In genomic region chr11:130428271-130428670, GRCh38 we compare ENCODE assay signal across 9 cellular contexts. TPM values are rescaled to one million over a fixed set of nuclear protein-coding genes. Genes with fewer than 3 reads are reported as not detected.
A peak's percentile ranks its signal among the peaks of the same experiment; 100 is the strongest.
DNase-seq lines count a peak whose midpoint lies in the region; ATAC-seq and TF ChIP-seq lines count a peak whose summit lies in the region.
"Had no signal": no experiment of that assay in that cellular context is flagged by ENCODE, and none has a peak within 500 bp of the region (broad histone marks: within the 10 kb centered on the region; RNA-seq: fewer than 3 reads in every experiment).

ADAMTS8 (minus strand) TSS chr11:130428609; CDS start chr11:130428286, 323 bp downstream.

- intact Hi-C loops in activated CD8-positive, alpha-beta T cell treated with anti-CD3 and anti-CD28 coated beads for 36 hours (cut with micrococcal nuclease), result no loop called here
- intact Hi-C loops in CD14-positive monocyte (cut with micrococcal nuclease), result no loop called here

- POLR2A ChIA-PET in activated CD8-positive, alpha-beta T cell treated with anti-CD3 and anti-CD28 coated beads for 36 hours (lab: Charles Lee), result no interaction called here

- TF ChIP-seq CTCF in activated CD8-positive, alpha-beta T cell treated with anti-CD3 and anti-CD28 coated beads for 36 hours (IDR thresholded peaks at IDR 0.05), result no peak
- TF ChIP-seq CTCF in CD14-positive monocyte (IDR thresholded peaks at IDR 0.05), result no peak

- 0 out of 2 replicates have a peak, but pooled peaks cover 5% of the 10 kb centered on the region for H3K4me1 ChIP-seq in HUES64 (ENCODE audit: insufficient read depth, low read length)

- peak within 1 kb of the TSS; percentile 56 for H3K4me3 ChIP-seq in HUES64 (ENCODE audit: low read length)
- peak within 1 kb of the TSS; percentile 14 for H3K4me3 ChIP-seq in iPS-11a (ENCODE audit: low read depth, low read length)
- H3K4me3 ChIP-seq: SK-N-MC had no signal

- H3K36me3 ChIP-seq in HUES64 (ENCODE audit: insufficient read depth, low read length), result no peaks in the 10 kb centered on the region

- H3K4me3 Mint-ChIP-seq in activated CD8-positive, alpha-beta T cell treated with anti-CD3 and anti-CD28 coated beads for 36 hours, result peak within 1 kb of the TSS; percentile 38
- peak within 1 kb of the TSS; percentile 79 to 83 for H3K4me3 Mint-ChIP-seq in stimulated activated naive B cell treated with anti-CD40 and anti-IgM and Interleukin-4, amounts not matched to agents 10 μg/mL and 1 μg/mL and 100 μg/mL, for 72 hours
- H3K4me3 Mint-ChIP-seq in CD14-positive monocyte, result peak within 1 kb of the TSS in 1 of 2 donors; percentile 90

- H3K9me3 Mint-ChIP-seq in activated CD8-positive, alpha-beta T cell treated with anti-CD3 and anti-CD28 coated beads for 36 hours, result no peaks in the 10 kb centered on the region
- no peaks in the 10 kb centered on the region for H3K9me3 Mint-ChIP-seq in stimulated activated naive B cell treated with anti-CD40 and anti-IgM and Interleukin-4, amounts not matched to agents 10 μg/mL and 1 μg/mL and 100 μg/mL, for 72 hours
- peaks cover 0 to 17% (median 7%) of the 10 kb centered on the region in 7 donors for H3K9me3 Mint-ChIP-seq in CD14-positive monocyte

- H3K27ac Mint-ChIP-seq in activated CD8-positive, alpha-beta T cell treated with anti-CD3 and anti-CD28 coated beads for 36 hours, result no peak within 1 kb of the TSS
- H3K27ac Mint-ChIP-seq in stimulated activated naive B cell treated with anti-CD40 and anti-IgM and Interleukin-4, amounts not matched to agents 10 μg/mL and 1 μg/mL and 100 μg/mL, for 72 hours, result peak within 1 kb of the TSS; percentile 37
- H3K27ac Mint-ChIP-seq in CD14-positive monocyte, result no peak within 1 kb of the TSS

- WGBS in HUES64, result under 1% methylated on average over 51 of the region's 52 CpGs

- ATAC-seq in activated CD8-positive, alpha-beta T cell treated with anti-CD3 and anti-CD28 coated beads for 36 hours, result peak; percentile 24
- peak; percentile 11 to 25 for ATAC-seq in stimulated activated naive B cell treated with anti-CD40 and anti-IgM and Interleukin-4, amounts not matched to agents 10 μg/mL and 1 μg/mL and 100 μg/mL, for 72 hours (replicated peaks)
- ATAC-seq in GM21367 (IDR thresholded peaks at IDR 0.05; ENCODE audit: unreplicated experiment), result no peak

- H3K36me3 Mint-ChIP-seq in activated CD8-positive, alpha-beta T cell treated with anti-CD3 and anti-CD28 coated beads for 36 hours (ENCODE audit: low read depth), result no peaks in the 10 kb centered on the region
- no peaks in the 10 kb centered on the region for H3K36me3 Mint-ChIP-seq in stimulated activated naive B cell treated with anti-CD40 and anti-IgM and Interleukin-4, amounts not matched to agents 10 μg/mL and 1 μg/mL and 100 μg/mL, for 72 hours
- H3K36me3 Mint-ChIP-seq in CD14-positive monocyte, result peaks cover 0 to 5% of the 10 kb centered on the region in 2 donors

- H3K9me3 ChIP-seq in HUES64 (ENCODE audit: insufficient read depth, low read depth, low read length), result no peaks in the 10 kb centered on the region

- H3K4me1 Mint-ChIP-seq in activated CD8-positive, alpha-beta T cell treated with anti-CD3 and anti-CD28 coated beads for 36 hours (ENCODE audit: low read depth), result peaks cover 7% of the 10 kb centered on the region
- H3K4me1 Mint-ChIP-seq in stimulated activated naive B cell treated with anti-CD40 and anti-IgM and Interleukin-4, amounts not matched to agents 10 μg/mL and 1 μg/mL and 100 μg/mL, for 72 hours, result peaks cover 13 to 16% of the 10 kb centered on the region in 2 donors
- H3K4me1 Mint-ChIP-seq in CD14-positive monocyte, result peaks cover 5% of the 10 kb centered on the region

- H3K9ac ChIP-seq in HUES64 (ENCODE audit: low read depth, low read length), result peak within 1 kb of the TSS; percentile 62

- CTCF ChIA-PET in activated CD8-positive, alpha-beta T cell treated with anti-CD3 and anti-CD28 coated beads for 36 hours (lab: Charles Lee), result no interaction called here

- peaks cover 52% of the 10 kb centered on the region for H3K27me3 ChIP-seq in HUES64 (ENCODE audit: insufficient read depth, low read length)

- no peak for DNase-seq in activated CD8-positive, alpha-beta T cell treated with anti-CD3 and anti-CD28 coated beads for 36 hours
- DNase-seq in stimulated activated naive B cell treated with anti-CD40 and anti-IgM and Interleukin-4, amounts not matched to agents 10 μg/mL and 1 μg/mL and 100 μg/mL, for 72 hours, result no peak
- no peak for DNase-seq in NCI-H774 (lab: John Stamatoyannopoulos, UW)
- DNase-seq in CD14-positive monocyte (ENCODE audit: low spot score), result no peak

- H3K27me3 Mint-ChIP-seq in activated CD8-positive, alpha-beta T cell treated with anti-CD3 and anti-CD28 coated beads for 36 hours, result peaks cover 45% of the 10 kb centered on the region
- peaks cover 66 to 71% of the 10 kb centered on the region in 2 donors for H3K27me3 Mint-ChIP-seq in stimulated activated naive B cell treated with anti-CD40 and anti-IgM and Interleukin-4, amounts not matched to agents 10 μg/mL and 1 μg/mL and 100 μg/mL, for 72 hours
- H3K27me3 Mint-ChIP-seq in CD14-positive monocyte (ENCODE audit: low read depth in 3 of 3), result peaks cover 60 to 76% (median 62%) of the 10 kb centered on the region in 3 donors

- H3K27ac ChIP-seq in HUES64 (ENCODE audit: low read depth, low read length), result no peak within 1 kb of the TSS
- H3K27ac ChIP-seq: SK-N-MC had no signal

RNA-seq across cellular contexts. Expression of gene ADAMTS8, which starts in this region (rescaled TPM):
- polyA plus RNA-seq in HUES64 (2013, experiment 1 of 2), result 5.6 TPM
- polyA plus RNA-seq in HUES64 (2013, experiment 2 of 2), result 4.5 TPM
- total RNA-seq in activated CD8-positive, alpha-beta T cell treated with anti-CD3 and anti-CD28 coated beads for 36 hours, result not detected
- not detected for polyA plus RNA-seq in CD14-positive monocyte
- total RNA-seq: fibroblast of villous mesenchyme had no signal

Comparison
In these comparisons a context has a peak if more than half of its experiments do, and no peak if none do; other contexts are left out.
1. Peak in ATAC-seq in activated CD8-positive, alpha-beta T cell treated with anti-CD3 and anti-CD28 coated beads for 36 hours; RNA of the gene not detected or under 1 TPM.